Comparison of ENCODE assay signal across 9 cellular contexts in genomic region chr7:134943785-134944400, GRCh38. TPM values are rescaled to one million over a fixed set of nuclear protein-coding genes. Genes with fewer than 3 reads are reported as not detected.
DNase-seq lines count a peak whose midpoint lies in the region; ATAC-seq, FAIRE-seq and TF ChIP-seq lines count a peak whose summit lies in the region.
"Had no signal": no experiment of that assay in that cellular context is flagged by ENCODE, and none has a peak within 500 bp of the region (broad histone marks: within the 10 kb centered on the region; RNA-seq: fewer than 3 reads in every experiment).

No MANE protein-coding gene starts in this region.

- POLR2A ChIA-PET in activated CD8-positive, alpha-beta T cell treated with anti-CD3 and anti-CD28 coated beads for 36 hours (lab: Charles Lee) = no interaction called here

- intact Hi-C loops in activated CD8-positive, alpha-beta T cell treated with anti-CD3 and anti-CD28 coated beads for 36 hours (cut with micrococcal nuclease) = loop anchor here (10.0 kb wide), 1 partner anchor 189 kb away; no protein-coding TSS in a partner anchor

- peaks cover 12% of the 10 kb centered on the region for H3K4me1 Mint-ChIP-seq in activated CD8-positive, alpha-beta T cell treated with anti-CD3 and anti-CD28 coated beads for 36 hours (ENCODE audit: low read depth)

- DNase-seq in DMS153 (lab: John Stamatoyannopoulos, UW) = peak; percentile 29
- peak; percentile 45 for DNase-seq in LoVo (ENCODE audit: low spot score)
- DNase-seq in bronchial epithelial cell (ENCODE audit: low read depth) = peak; percentile 37
- peak; percentile 64 for DNase-seq in renal cortical epithelial cell (ENCODE audit: low read depth)
- no peak for DNase-seq in HK-2 (ENCODE audit: unreplicated experiment)
- DNase-seq in activated CD8-positive, alpha-beta T cell treated with anti-CD3 and anti-CD28 coated beads for 36 hours = no peak
- DNase-seq in ureter (ENCODE audit: low spot score) = no peak
- DNase-seq: gastrocnemius medialis had no signal

- peak; percentile 26 for TF ChIP-seq CTCF in bronchial epithelial cell (IDR thresholded peaks at IDR 0.05; ENCODE audit: insufficient read depth, low read length, severe bottlenecking)
- no peak for TF ChIP-seq CTCF in activated CD8-positive, alpha-beta T cell treated with anti-CD3 and anti-CD28 coated beads for 36 hours (IDR thresholded peaks at IDR 0.05)

- H3K9me3 Mint-ChIP-seq in activated CD8-positive, alpha-beta T cell treated with anti-CD3 and anti-CD28 coated beads for 36 hours = no peaks in the 10 kb centered on the region

- no peaks in the 10 kb centered on the region for H3K36me3 Mint-ChIP-seq in activated CD8-positive, alpha-beta T cell treated with anti-CD3 and anti-CD28 coated beads for 36 hours (ENCODE audit: low read depth)

- peaks cover 2% of the 10 kb centered on the region for H3K27me3 Mint-ChIP-seq in activated CD8-positive, alpha-beta T cell treated with anti-CD3 and anti-CD28 coated beads for 36 hours

- no peak overlapping the region for H3K4me3 ChIP-seq in bronchial epithelial cell (ENCODE audit: low read depth, low read length)
- H3K4me3 ChIP-seq: gastrocnemius medialis had no signal

- peaks cover 3% of the 10 kb centered on the region for H3K36me3 ChIP-seq in bronchial epithelial cell (ENCODE audit: control insufficient read depth, insufficient read depth, low read length)

- peak; percentile 50 for ATAC-seq in GM19468 (IDR thresholded peaks at IDR 0.05; ENCODE audit: extremely low read depth, unreplicated experiment)
- no peak for ATAC-seq in activated CD8-positive, alpha-beta T cell treated with anti-CD3 and anti-CD28 coated beads for 36 hours

- CTCF ChIA-PET in activated CD8-positive, alpha-beta T cell treated with anti-CD3 and anti-CD28 coated beads for 36 hours (lab: Charles Lee) = interaction anchor here (0.8 to 2.1 kb wide), 4 partner anchors 194 to 311 kb away, joined by 3 to 10 read pairs (median 3); no protein-coding TSS in a partner anchor

- H3K27ac Mint-ChIP-seq in activated CD8-positive, alpha-beta T cell treated with anti-CD3 and anti-CD28 coated beads for 36 hours = no peak overlapping the region

- no peaks in the 10 kb centered on the region for H3K27me3 ChIP-seq in bronchial epithelial cell (ENCODE audit: control insufficient read depth, insufficient read depth, low read length)
- H3K27me3 ChIP-seq: gastrocnemius medialis had no signal

- no peak for FAIRE-seq in bronchial epithelial cell (lab: Jason Lieb, UNC)

- H3K4me3 Mint-ChIP-seq in activated CD8-positive, alpha-beta T cell treated with anti-CD3 and anti-CD28 coated beads for 36 hours = no peak overlapping the region

RNA-seq across cellular contexts. Expression of gene AGBL3, which starts 42.4 kb away (rescaled TPM):
- total RNA-seq in bronchial epithelial cell (1.8 and 2.7 TPM in 2 replicates), renal cortical epithelial cell (2.3 and 3.6 TPM in 2 replicates), ureter (3.9 TPM)
- total RNA-seq in activated CD8-positive, alpha-beta T cell treated with anti-CD3 and anti-CD28 coated beads for 36 hours = 1 to 10 TPM; 2.7 to 2.9 TPM

Comparison
In these comparisons a context has a peak if more than half of its experiments do, and no peak if none do; other contexts are left out.
1. DNase-seq: peak in DMS153 (single experiment), LoVo (single experiment), bronchial epithelial cell (single experiment) and renal cortical epithelial cell (single experiment); none in HK-2 (single experiment), activated CD8-positive, alpha-beta T cell treated with anti-CD3 and anti-CD28 coated beads for 36 hours (single experiment) and ureter (single experiment).